Comparison of ENCODE assay signal across 9 cellular contexts in genomic region chr2:102235491-102235890, GRCh38. TPM values are rescaled to one million over a fixed set of nuclear protein-coding genes. Genes with fewer than 3 reads are reported as not detected.
DNase-seq lines count a peak whose midpoint lies in the region; ATAC-seq and TF ChIP-seq lines count a peak whose summit lies in the region.
"Had no signal": no experiment of that assay in that cellular context is flagged by ENCODE, and none has a peak within 500 bp of the region (broad histone marks: within the 10 kb centered on the region; RNA-seq: fewer than 3 reads in every experiment).

No MANE protein-coding gene starts in this region.

- TF ChIP-seq CTCF in GM13977 (IDR thresholded peaks at IDR 0.05; ENCODE audit: extremely low read depth, insufficient read depth, missing control alignments) (peak; percentile 35), WI38 (IDR thresholded peaks at IDR 0.05; ENCODE audit: low read depth, low read length) (0 out of 2 replicates have a peak, but pooled peaks have one; percentile 2), omental fat pad (IDR thresholded peaks at IDR 0.05) (no peak)

- ATAC-seq in left colon: peak; percentile 45
- no peak for ATAC-seq in GM21381 (IDR thresholded peaks at IDR 0.05; ENCODE audit: unreplicated experiment)
- ATAC-seq in omental fat pad (ENCODE audit: low FRiP score): no peak

- intact Hi-C loops in left colon (cut with DNase I, micrococcal nuclease): no loop called here

- in situ Hi-C loops in GM13977 (cut with MboI; ENCODE audit: low pct_unique_long_range_greater_than_20kb, low sequenced_read_pairs, unreplicated experiment): no loop called here

- H3K4me3 ChIP-seq in WI38 (ENCODE audit: low read depth, low read length): no peak overlapping the region

- DNase-seq in CD1c-positive myeloid dendritic cell (ENCODE audit: extremely low spot score) (peak; percentile 38), GM13977 (ENCODE audit: low spot score) (no peak), left colon (no peak), dedifferentiated amniotic fluid mesenchymal stem cell (ENCODE audit: extremely low spot score) (no peak), AG08395 (ENCODE audit: low spot score) (no peak), omental fat pad (ENCODE audit: low spot score) (no peak)
- DNase-seq: aorta had no signal

RNA-seq across cellular contexts. Expression of gene IL1RL2, which starts 48.7 kb away (rescaled TPM):
- total RNA-seq in left colon: 1 to 10 TPM; 1.1 to 1.2 TPM
- 1 to 10 TPM in 3 of 4 donors, under 1 TPM in 1; 0.31 to 5.3 (median 2.1) TPM for total RNA-seq in omental fat pad

Comparison
In these comparisons a context has a peak if more than half of its experiments do, and no peak if none do; other contexts are left out.
1. CTCF ChIP-seq: peak in GM13977 (single experiment) and WI38 (single experiment); none in omental fat pad (0 of 3).